Comparison of ENCODE assay signal across 8 cellular contexts in the genomic region with DNA sequence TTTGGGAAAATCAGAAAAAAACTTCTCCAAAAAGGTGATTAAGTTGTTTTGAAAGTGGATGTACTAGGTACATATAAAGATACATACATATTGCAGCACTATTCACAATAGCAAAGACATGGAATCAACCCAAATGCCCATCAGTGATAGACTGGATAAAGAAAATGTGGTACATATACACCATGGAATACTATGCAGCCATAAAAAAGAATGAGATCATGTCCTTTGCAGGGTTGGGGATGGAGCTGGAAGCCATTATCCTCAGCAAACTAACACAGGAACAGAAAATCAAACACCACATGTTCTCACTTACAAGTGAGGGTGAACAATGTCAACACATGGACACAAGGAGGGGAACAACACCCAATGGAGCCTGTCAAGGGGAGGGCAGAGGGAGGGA. TPM values are rescaled to one million over a fixed set of nuclear protein-coding genes. Genes with fewer than 3 reads are reported as not detected.
DNase-seq lines count a peak whose midpoint lies in the region; ATAC-seq, FAIRE-seq and TF ChIP-seq lines count a peak whose summit lies in the region.
"Not testable (repeated sequence)": the region's sequence is repeated elsewhere in the genome, so short reads cannot be mapped to it uniquely, and the experiment has no call there.

No MANE protein-coding gene starts in this region.

- TF ChIP-seq POLR2A in K562 (conservative IDR thresholded peaks at IDR 0.05); H1 (IDR thresholded peaks at IDR 0.05; ENCODE audit: control extremely low read depth in 1 of 2, low read depth in 2 of 2, low read length in 2 of 2): not testable (repeated sequence)

- not testable (repeated sequence) for H3K14ac ChIP-seq in H1 (ENCODE audit: insufficient read length); neuronal stem cell (ENCODE audit: low read length)

- H4K20me1 ChIP-seq in K562 (replicated peaks; ENCODE audit: control insufficient read depth, insufficient read depth, low read length); H1 (replicated peaks in 1 of 2; ENCODE audit: control insufficient read depth in 1 of 2, insufficient read depth in 2 of 2, low read length in 2 of 2): not testable (repeated sequence)

- not testable (repeated sequence) for H2AK5ac ChIP-seq in H1 (ENCODE audit: low read depth, low read length); neuronal stem cell (ENCODE audit: low read depth, low read length)

- not testable (repeated sequence) for H2BK20ac ChIP-seq in H1 (ENCODE audit: low read length)

- H2BK15ac ChIP-seq in H1 (ENCODE audit: low read length); neuronal stem cell (ENCODE audit: low read length): not testable (repeated sequence)

- H2AFZ ChIP-seq in K562 (ENCODE audit: low read depth, low read length); H1 (ENCODE audit: low read length); neuronal stem cell (ENCODE audit: low read length): not testable (repeated sequence)

- in situ Hi-C loops in Panc1 (cut with HindIII; ENCODE audit: low pct_unique_long_range_greater_than_20kb, low sequenced_read_pairs); K562 (cut with MboI): not testable (repeated sequence)

- H3K18ac ChIP-seq in H1 (ENCODE audit: extremely low read depth, low read length); neuronal stem cell (ENCODE audit: low read length): not testable (repeated sequence)

- not testable (repeated sequence) for H3K27ac ChIP-seq in HEK293 (ENCODE audit: extremely low read depth, low read depth, low read length); K562 (ENCODE audit: extremely low read depth, low read depth, low read length); H1 (ENCODE audit: low read depth, low read length); neuronal stem cell (replicated peaks; ENCODE audit: low read length)
- H3K27ac ChIP-seq in Panc1 (ENCODE audit: low read length), result peak overlapping the region; percentile 96

- peak overlapping the region; percentile 47 for H4K91ac ChIP-seq in H1 (replicated peaks; ENCODE audit: insufficient read length, low read length)
- H4K91ac ChIP-seq in neuronal stem cell (ENCODE audit: low read depth, low read length, poor library complexity), result not testable (repeated sequence)

- not testable (repeated sequence) for H4K5ac ChIP-seq in H1 (ENCODE audit: insufficient read length, low read depth, low read length)

- not testable (repeated sequence) for H3K79me2 ChIP-seq in K562 (ENCODE audit: control insufficient read depth, insufficient read depth, low read length); H1 (ENCODE audit: control insufficient read depth in 1 of 2, insufficient read depth in 2 of 2, low read length in 2 of 2)

- H3K9ac ChIP-seq in K562 (ENCODE audit: insufficient read depth in 1 of 2, low read depth in 2 of 2, low read length in 2 of 2); H1 (replicated peaks in 1 of 4; ENCODE audit: extremely low read depth in 1 of 4, low read depth in 3 of 4, low read length in 3 of 4): not testable (repeated sequence)
- peak overlapping the region; percentile 12 for H3K9ac ChIP-seq in neuronal stem cell (ENCODE audit: low read depth, low read length, poor library complexity)

- not testable (repeated sequence) for H2BK120ac ChIP-seq in H1 (replicated peaks; ENCODE audit: low read depth, low read length); neuronal stem cell (ENCODE audit: low read depth, low read length)

- H2BK12ac ChIP-seq in H1 (ENCODE audit: low read depth, low read length), result peak overlapping the region; percentile 40; the same call in 1 of the 2 replicates
- not testable (repeated sequence) for H2BK12ac ChIP-seq in neuronal stem cell (ENCODE audit: low read length)

- POLR2A ChIA-PET in HEK293 (lab: Yijun Ruan, JAX); K562 (lab: Yijun Ruan, JAX): not testable (repeated sequence)
- POLR2A ChIA-PET in Panc1 (lab: Charles Lee), result interaction anchor here (0.6 kb wide), 1 partner anchor 29 kb away, joined by 3 read pairs; no protein-coding TSS in a partner anchor
- POLR2A ChIA-PET in H1 (lab: Charles Lee; ENCODE audit: partially characterized antibody), result interaction anchor here (1.4 to 1.7 kb wide), 2 partner anchors 14 to 18 kb away, joined by 3 to 16 read pairs; a partner anchor contains a TSS

- FAIRE-seq in K562 (lab: Jason Lieb, UNC); H1 (lab: Jason Lieb, UNC): not testable (repeated sequence)

- BruUV-seq in Panc1 (replicated peaks; lab: Mats Ljungman, UMichigan); K562 (replicated peaks; lab: Mats Ljungman, UMichigan): not testable (repeated sequence)

- CTCF ChIA-PET in HEK293 (lab: Yijun Ruan, JAX), result interaction anchor here (1.0 to 1.3 kb wide), 2 partner anchors 15 to 158 kb away, joined by 3 read pairs; no protein-coding TSS in a partner anchor
- CTCF ChIA-PET in Panc1 (lab: Charles Lee); H1 (lab: Charles Lee; ENCODE audit: partially characterized antibody): not testable (repeated sequence)
- CTCF ChIA-PET in K562 (lab: Yijun Ruan, JAX; ENCODE audit: low intra/inter-chr PET ratio), result interaction anchor here (0.7 kb wide), 1 partner anchor 250 kb away, joined by 3 read pairs; no protein-coding TSS in a partner anchor

- not testable (repeated sequence) for H3K9me1 ChIP-seq in K562 (ENCODE audit: control insufficient read depth, insufficient read depth, low read length)

- H3K27me3 ChIP-seq in Panc1 (ENCODE audit: control insufficient read depth, insufficient read depth, low read length); K562 (ENCODE audit: control insufficient read depth in 2 of 2, insufficient read depth in 2 of 2, low read length in 2 of 2); H1 (replicated peaks in 1 of 4; ENCODE audit: control insufficient read depth in 3 of 4, extremely low read depth in 1 of 4, insufficient read depth in 3 of 4, low read length in 3 of 4); neuronal stem cell (ENCODE audit: control insufficient read depth in 3 of 3, insufficient read depth in 3 of 3, low read depth in 1 of 3, low read length in 3 of 3): not testable (repeated sequence)

- H2BK5ac ChIP-seq in H1 (ENCODE audit: low read depth, low read length); neuronal stem cell (ENCODE audit: low read length): not testable (repeated sequence)

- not testable (repeated sequence) for H3K23ac ChIP-seq in H1 (ENCODE audit: insufficient read length); neuronal stem cell (ENCODE audit: low read depth, low read length, poor library complexity)

- not testable (repeated sequence) for ATAC-seq in Panc1, SK-N-SH treated with all-trans-retinoic acid at 6 μM for 48 hours, K562

- not testable (repeated sequence) for H3K56ac ChIP-seq in H1 (replicated peaks; ENCODE audit: insufficient read length, low read depth, low read length)

- not testable (repeated sequence) for H3K4me2 ChIP-seq in K562 (ENCODE audit: insufficient read depth, low read length); H1 (ENCODE audit: insufficient read depth in 1 of 2, low read depth in 2 of 2, low read length in 2 of 2); neuronal stem cell (ENCODE audit: insufficient read depth, low read length, poor library complexity, severe bottlenecking)

- TF ChIP-seq EP300 in K562 (IDR thresholded peaks at IDR 0.05; ENCODE audit: low read length); H1 (IDR thresholded peaks at IDR 0.05; ENCODE audit: borderline replicate concordance in 1 of 2, low read depth in 2 of 2, low read length in 2 of 2): not testable (repeated sequence)

- H3K79me1 ChIP-seq in H1 (ENCODE audit: low read depth, low read length); neuronal stem cell (ENCODE audit: low read depth, low read length): not testable (repeated sequence)

- H3K23me2 ChIP-seq in H1 (ENCODE audit: low read depth, low read length), result not testable (repeated sequence)

- peak; percentile 43 for DNase-seq in DMS53 (lab: John Stamatoyannopoulos, UW)
- peak; percentile 32 for DNase-seq in NCI-H69 (lab: John Stamatoyannopoulos, UW)
- not testable (repeated sequence) for DNase-seq in Panc1 (ENCODE audit: low read depth, low spot score); K562 (ENCODE audit: extremely low read depth in 1 of 4, low spot score in 3 of 4); neuronal stem cell (ENCODE audit: low spot score)
- DNase-seq in H1 (ENCODE audit: low read depth in 1 of 2, low spot score in 2 of 2), result peak in 1 of 2 experiments; percentile 20

- not testable (repeated sequence) for H3K9me3 ChIP-seq in HEK293 (ENCODE audit: control insufficient read depth, insufficient read depth, low read depth, low read length); Panc1 (ENCODE audit: control insufficient read depth, insufficient read depth, low read depth, low read length); K562 (replicated peaks; ENCODE audit: control insufficient read depth, insufficient read depth, low read depth, low read length); H1 (ENCODE audit: insufficient read depth in 2 of 2, low read depth in 1 of 2, low read length in 1 of 2); neuronal stem cell (replicated peaks in 1 of 2; ENCODE audit: control insufficient read depth in 2 of 2, insufficient read depth in 1 of 2, low read depth in 1 of 2, low read length in 2 of 2)

- not testable (repeated sequence) for TF ChIP-seq RAD21 in K562 (CRISPR knock-in tag; conservative IDR thresholded peaks at IDR 0.05 in 1 of 2, IDR thresholded peaks at IDR 0.05 in 1 of 2); H1 (IDR thresholded peaks at IDR 0.05 in 1 of 2, conservative IDR thresholded peaks at IDR 0.05 in 1 of 2; ENCODE audit: low read depth in 2 of 2, low read length in 2 of 2)

- H3K4ac ChIP-seq in H1 (replicated peaks; ENCODE audit: insufficient read length, low read depth, low read length); neuronal stem cell (ENCODE audit: low read length): not testable (repeated sequence)

- intact Hi-C loops in Panc1 (cut with micrococcal nuclease; ENCODE audit: unreplicated experiment); K562 (cut with micrococcal nuclease): not testable (repeated sequence)

- H3K36me3 ChIP-seq in HEK293 (ENCODE audit: control insufficient read depth in 2 of 2, insufficient read depth in 1 of 2, low read length in 2 of 2); Panc1 (ENCODE audit: control insufficient read depth, insufficient read depth, low read length); K562 (ENCODE audit: control insufficient read depth, insufficient read depth, low read length); H1 (ENCODE audit: control insufficient read depth in 2 of 4, insufficient read depth in 4 of 4, low read length in 3 of 4): not testable (repeated sequence)
- peaks cover 0 to 14% of the 10 kb centered on the region in 2 donors for H3K36me3 ChIP-seq in neuronal stem cell (replicated peaks in 1 of 2; ENCODE audit: control insufficient read depth in 2 of 2, insufficient read depth in 2 of 2, low read length in 2 of 2)

- not testable (repeated sequence) for TF ChIP-seq CTCF in HEK293 (tag by site-specific recombination; IDR thresholded peaks at IDR 0.05); Panc1 (IDR thresholded peaks at IDR 0.05); K562 (IDR thresholded peaks at IDR 0.05 in 2 of 3, conservative IDR thresholded peaks at IDR 0.05 in 1 of 3; ENCODE audit: insufficient read depth in 2 of 3, low read depth in 1 of 3, low read length in 3 of 3); H1 (IDR thresholded peaks at IDR 0.05; ENCODE audit: control extremely low read depth in 1 of 3, insufficient read depth in 1 of 3, low read depth in 1 of 3, low read length in 3 of 3)

- H3K4me3 ChIP-seq in HEK293 (ENCODE audit: low read depth, low read length); Panc1 (ENCODE audit: low read depth in 2 of 2, low read length in 2 of 2); K562; H1 (ENCODE audit: extremely low read depth in 1 of 4, insufficient read depth in 2 of 4, low read depth in 3 of 4, low read length in 4 of 4); neuronal stem cell (ENCODE audit: low read length in 2 of 2): not testable (repeated sequence)

- not testable (repeated sequence) for H4K8ac ChIP-seq in H1 (ENCODE audit: extremely low read depth, insufficient read depth, low read length); neuronal stem cell (ENCODE audit: low read depth, low read length)

- not testable (repeated sequence) for H3K4me1 ChIP-seq in HEK293 (ENCODE audit: control insufficient read depth, insufficient read depth, low read length); H1 (replicated peaks in 1 of 4; ENCODE audit: control insufficient read depth in 3 of 4, insufficient read depth in 4 of 4, low read length in 3 of 4); neuronal stem cell (ENCODE audit: control insufficient read depth in 2 of 2, insufficient read depth in 1 of 2, low read depth in 1 of 2, low read length in 2 of 2)
- H3K4me1 ChIP-seq in Panc1 (ENCODE audit: control insufficient read depth, insufficient read depth, low read length) (peaks cover 72% of the 10 kb centered on the region), K562 (replicated peaks in 1 of 2; ENCODE audit: control insufficient read depth in 2 of 2, insufficient read depth in 2 of 2, low read length in 2 of 2) (peaks cover 4 to 20% of the 10 kb centered on the region in 2 experiments; a peak in 3 of 5 replicates)

RNA-seq across cellular contexts. Expression of a gene that starts 15.5 kb away (rescaled TPM):
- total RNA-seq in Panc1 (2021; ENCODE audit: unreplicated experiment), result 504 TPM
- 755 TPM for polyA plus RNA-seq in Panc1 (2012; ENCODE audit: insufficient read length)
- total RNA-seq in K562 (2011; cell fraction: chromatin; rRNA removed; ENCODE audit: low replicate concordance), result 30.9 and 63.7 TPM in 2 replicates
- total RNA-seq in K562 (2011; cell fraction: nucleolus; rRNA removed), result 49.0 and 59.9 TPM in 2 replicates
- 82.3 and 111 TPM in 2 replicates for total RNA-seq in K562 (2011; cell fraction: nucleoplasm; rRNA removed)
- total RNA-seq in K562 (2014; rRNA removed), result 294 and 333 TPM in 2 replicates
- 422 and 434 TPM in 2 replicates for total RNA-seq in K562 (2014; rRNA removed; fragmentation: Illumina TruSeq; extraction: Trizol)
- total RNA-seq in K562 (2015; rRNA removed; fragmentation: Illumina TruSeq; extraction: Trizol), result 366 and 426 TPM in 2 replicates
- total RNA-seq in K562 (2021), result 390 and 391 TPM in 2 replicates
- 609 and 759 TPM in 2 replicates for polyA plus RNA-seq in K562 (2011; rRNA removed)
- 443 and 675 TPM in 2 replicates for polyA plus RNA-seq in K562 (2011; cell fraction: cytosol; rRNA removed)
- polyA plus RNA-seq in K562 (2011; cell fraction: nucleus; rRNA removed), result 116 and 214 TPM in 2 replicates
- polyA plus RNA-seq in K562 (2012), result 594 and 680 TPM in 2 replicates
- polyA plus RNA-seq in K562 (2014; fragmentation: Illumina TruSeq; extraction: Trizol), result 301 and 302 TPM in 2 replicates
- 1,000 to 10,000 TPM; 1,842 to 2,138 TPM for polyA plus RNA-seq in K562 (2014; fragmentation: Nextera tagmentation; extraction: Ambion mirVana)
- polyA plus RNA-seq in K562 (2014; rRNA removed), result 512 and 785 TPM in 2 replicates
- polyA minus RNA-seq in K562 (2011; rRNA and poly(A)+ RNA removed), result 129 and 140 TPM in 2 replicates
- polyA minus RNA-seq in K562 (2011; cell fraction: cytosol; rRNA and poly(A)+ RNA removed), result 91.3 and 103 TPM in 2 replicates
- 15.8 and 29.8 TPM in 2 replicates for polyA minus RNA-seq in K562 (2011; cell fraction: nucleus; rRNA and poly(A)+ RNA removed)
- 237 and 251 TPM in 2 replicates for total RNA-seq in H1 (2021; fragmentation: NEBNext Ultra II Directional; extraction: Animal tissue kit (Norgen Biotek cat#: 25700))
- 322 and 464 TPM in 2 replicates for polyA plus RNA-seq in H1 (2011; rRNA removed)
- polyA plus RNA-seq in H1 (2011; cell fraction: cytosol; rRNA removed), result 411 TPM
- 120 TPM for polyA plus RNA-seq in H1 (2011; cell fraction: nucleus; rRNA removed)
- 307 to 411 TPM (median 350 TPM) in 4 replicates for polyA plus RNA-seq in H1 (2012, experiment 1 of 2)
- polyA plus RNA-seq in H1 (2012, experiment 2 of 2), result 16,127 TPM
- polyA plus RNA-seq in H1 (2013, experiment 1 of 2), result 782 TPM
- polyA plus RNA-seq in H1 (2013, experiment 2 of 2), result 843 TPM
- 46.8 and 52.8 TPM in 2 replicates for polyA minus RNA-seq in H1 (2011; rRNA and poly(A)+ RNA removed)
- polyA minus RNA-seq in H1 (2011; cell fraction: cytosol; rRNA and poly(A)+ RNA removed), result 77.8 TPM
- 27.1 TPM for polyA minus RNA-seq in H1 (2011; cell fraction: nucleus; rRNA and poly(A)+ RNA removed)
- 596 TPM for polyA plus RNA-seq in neuronal stem cell (2013, experiment 1 of 2)
- polyA plus RNA-seq in neuronal stem cell (2013, experiment 2 of 2), result 596 TPM

RNA-seq across cellular contexts. Expression of a gene that starts 19.4 kb away (rescaled TPM):
- total RNA-seq in Panc1 (2021; ENCODE audit: unreplicated experiment), result 139 TPM
- 74.2 TPM for polyA plus RNA-seq in Panc1 (2012; ENCODE audit: insufficient read length)
- 227 and 437 TPM in 2 replicates for total RNA-seq in K562 (2011; cell fraction: chromatin; rRNA removed; ENCODE audit: low replicate concordance)
- total RNA-seq in K562 (2011; cell fraction: nucleolus; rRNA removed), result 184 and 220 TPM in 2 replicates
- total RNA-seq in K562 (2011; cell fraction: nucleoplasm; rRNA removed), result 320 and 503 TPM in 2 replicates
- 27.0 and 34.8 TPM in 2 replicates for total RNA-seq in K562 (2014; rRNA removed)
- total RNA-seq in K562 (2014; rRNA removed; fragmentation: Illumina TruSeq; extraction: Trizol), result 37.0 and 44.1 TPM in 2 replicates
- total RNA-seq in K562 (2015; rRNA removed; fragmentation: Illumina TruSeq; extraction: Trizol), result 32.9 and 33.7 TPM in 2 replicates
- 58.9 and 59.9 TPM in 2 replicates for total RNA-seq in K562 (2021)
- 28.3 and 30.4 TPM in 2 replicates for polyA plus RNA-seq in K562 (2011; rRNA removed)
- polyA plus RNA-seq in K562 (2011; cell fraction: cytosol; rRNA removed), result 24.5 and 37.4 TPM in 2 replicates
- 159 and 233 TPM in 2 replicates for polyA plus RNA-seq in K562 (2011; cell fraction: nucleus; rRNA removed)
- polyA plus RNA-seq in K562 (2012), result 26.7 and 27.2 TPM in 2 replicates
- 41.6 and 48.9 TPM in 2 replicates for polyA plus RNA-seq in K562 (2014; fragmentation: Illumina TruSeq; extraction: Trizol)
- polyA plus RNA-seq in K562 (2014; fragmentation: Nextera tagmentation; extraction: Ambion mirVana), result 10 to 100 TPM in 1 of 2 experiments, 1 to 10 TPM in 1; 9.6 to 10.8 TPM
- 32.6 and 36.9 TPM in 2 replicates for polyA plus RNA-seq in K562 (2014; rRNA removed)
- polyA minus RNA-seq in K562 (2011; rRNA and poly(A)+ RNA removed), result 95.7 and 118 TPM in 2 replicates
- polyA minus RNA-seq in K562 (2011; cell fraction: cytosol; rRNA and poly(A)+ RNA removed), result 53.8 and 61.4 TPM in 2 replicates
- 141 and 184 TPM in 2 replicates for polyA minus RNA-seq in K562 (2011; cell fraction: nucleus; rRNA and poly(A)+ RNA removed)
- total RNA-seq in H1 (2021; fragmentation: NEBNext Ultra II Directional; extraction: Animal tissue kit (Norgen Biotek cat#: 25700)), result 59.1 and 62.1 TPM in 2 replicates
- 32.0 and 35.9 TPM in 2 replicates for polyA plus RNA-seq in H1 (2011; rRNA removed)
- 24.8 TPM for polyA plus RNA-seq in H1 (2011; cell fraction: cytosol; rRNA removed)
- 151 TPM for polyA plus RNA-seq in H1 (2011; cell fraction: nucleus; rRNA removed)
- polyA plus RNA-seq in H1 (2012, experiment 1 of 2), result 26.5 to 36.1 TPM (median 32.9 TPM) in 4 replicates
- polyA plus RNA-seq in H1 (2012, experiment 2 of 2), result 2.5 TPM
- polyA plus RNA-seq in H1 (2013, experiment 1 of 2), result 21.0 TPM
- polyA plus RNA-seq in H1 (2013, experiment 2 of 2), result 19.2 TPM
- polyA minus RNA-seq in H1 (2011; rRNA and poly(A)+ RNA removed), result 147 and 173 TPM in 2 replicates
- polyA minus RNA-seq in H1 (2011; cell fraction: cytosol; rRNA and poly(A)+ RNA removed), result 73.5 TPM
- polyA minus RNA-seq in H1 (2011; cell fraction: nucleus; rRNA and poly(A)+ RNA removed), result 190 TPM
- 15.7 TPM for polyA plus RNA-seq in neuronal stem cell (2013, experiment 1 of 2)
- 16.0 TPM for polyA plus RNA-seq in neuronal stem cell (2013, experiment 2 of 2)

RNA-seq across cellular contexts. Expression of a gene that starts 57.5 kb away (rescaled TPM):
- 57.9 TPM for total RNA-seq in Panc1 (2021; ENCODE audit: unreplicated experiment)
- polyA plus RNA-seq in Panc1 (2012; ENCODE audit: insufficient read length), result 17.5 TPM
- 31.9 and 53.7 TPM in 2 replicates for total RNA-seq in K562 (2011; cell fraction: chromatin; rRNA removed; ENCODE audit: low replicate concordance)
- total RNA-seq in K562 (2011; cell fraction: nucleolus; rRNA removed), result 23.5 and 25.8 TPM in 2 replicates
- total RNA-seq in K562 (2011; cell fraction: nucleoplasm; rRNA removed), result 45.1 and 82.0 TPM in 2 replicates
- 26.8 and 32.4 TPM in 2 replicates for total RNA-seq in K562 (2014; rRNA removed)
- total RNA-seq in K562 (2014; rRNA removed; fragmentation: Illumina TruSeq; extraction: Trizol), result 44.8 and 50.6 TPM in 2 replicates
- total RNA-seq in K562 (2015; rRNA removed; fragmentation: Illumina TruSeq; extraction: Trizol), result 41.8 and 45.2 TPM in 2 replicates
- 33.6 and 37.0 TPM in 2 replicates for total RNA-seq in K562 (2021)
- 22.9 and 23.9 TPM in 2 replicates for polyA plus RNA-seq in K562 (2011; rRNA removed)
- 12.4 and 17.6 TPM in 2 replicates for polyA plus RNA-seq in K562 (2011; cell fraction: cytosol; rRNA removed)
- polyA plus RNA-seq in K562 (2011; cell fraction: nucleus; rRNA removed), result 54.3 and 63.0 TPM in 2 replicates
- 19.3 and 19.9 TPM in 2 replicates for polyA plus RNA-seq in K562 (2012)
- 29.2 and 32.8 TPM in 2 replicates for polyA plus RNA-seq in K562 (2014; fragmentation: Illumina TruSeq; extraction: Trizol)
- 10 to 100 TPM; 13.5 to 17.1 TPM for polyA plus RNA-seq in K562 (2014; fragmentation: Nextera tagmentation; extraction: Ambion mirVana)
- 17.8 and 18.0 TPM in 2 replicates for polyA plus RNA-seq in K562 (2014; rRNA removed)
- 47.1 and 48.0 TPM in 2 replicates for polyA minus RNA-seq in K562 (2011; rRNA and poly(A)+ RNA removed)
- polyA minus RNA-seq in K562 (2011; cell fraction: cytosol; rRNA and poly(A)+ RNA removed), result 28.5 and 37.0 TPM in 2 replicates
- polyA minus RNA-seq in K562 (2011; cell fraction: nucleus; rRNA and poly(A)+ RNA removed), result 12.4 and 25.8 TPM in 2 replicates
- 33.5 and 34.5 TPM in 2 replicates for total RNA-seq in H1 (2021; fragmentation: NEBNext Ultra II Directional; extraction: Animal tissue kit (Norgen Biotek cat#: 25700))
- 7.9 and 11.3 TPM in 2 replicates for polyA plus RNA-seq in H1 (2011; rRNA removed)
- polyA plus RNA-seq in H1 (2011; cell fraction: cytosol; rRNA removed), result 10.3 TPM
- polyA plus RNA-seq in H1 (2011; cell fraction: nucleus; rRNA removed), result 10.7 TPM
- 11.3 to 19.5 TPM (median 14.7 TPM) in 4 replicates for polyA plus RNA-seq in H1 (2012, experiment 1 of 2)
- 0.96 TPM for polyA plus RNA-seq in H1 (2012, experiment 2 of 2)
- polyA plus RNA-seq in H1 (2013, experiment 1 of 2), result 35.1 TPM
- polyA plus RNA-seq in H1 (2013, experiment 2 of 2), result 38.6 TPM
- polyA minus RNA-seq in H1 (2011; rRNA and poly(A)+ RNA removed), result 27.5 and 40.2 TPM in 2 replicates
- polyA minus RNA-seq in H1 (2011; cell fraction: cytosol; rRNA and poly(A)+ RNA removed), result 21.4 TPM
- 16.7 TPM for polyA minus RNA-seq in H1 (2011; cell fraction: nucleus; rRNA and poly(A)+ RNA removed)
- 14.9 TPM for polyA plus RNA-seq in neuronal stem cell (2013, experiment 1 of 2)
- 15.7 TPM for polyA plus RNA-seq in neuronal stem cell (2013, experiment 2 of 2)
